In the genomic region with DNA sequence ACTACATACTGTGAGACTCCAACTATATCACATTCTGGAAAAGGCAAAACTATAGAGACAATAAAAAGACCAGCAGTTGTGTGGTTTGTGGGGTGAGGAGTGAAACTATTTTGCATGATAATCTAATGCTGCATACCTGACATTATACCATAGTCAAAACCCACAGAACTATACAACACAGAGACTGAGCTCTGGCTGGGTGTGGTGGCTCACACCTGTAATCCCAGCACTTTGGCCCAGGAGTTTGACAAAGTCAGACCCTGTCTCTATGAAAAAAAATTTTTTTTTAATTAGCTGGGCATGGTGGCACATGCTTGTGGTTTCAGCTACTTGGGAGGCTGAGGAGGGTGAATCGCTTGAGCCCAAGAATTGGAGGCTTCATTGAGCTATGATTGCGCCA, we compare ENCODE assay signal across 1 cellular context.
TF ChIP-seq lines count a peak whose summit lies in the region.

No MANE protein-coding gene starts in this region.

TF ChIP-seq in GM23338, 12 proteins besides CTCF, POLR2A, EP300 and RAD21 (continued from another document):
- TF ChIP-seq, protein P1, sequence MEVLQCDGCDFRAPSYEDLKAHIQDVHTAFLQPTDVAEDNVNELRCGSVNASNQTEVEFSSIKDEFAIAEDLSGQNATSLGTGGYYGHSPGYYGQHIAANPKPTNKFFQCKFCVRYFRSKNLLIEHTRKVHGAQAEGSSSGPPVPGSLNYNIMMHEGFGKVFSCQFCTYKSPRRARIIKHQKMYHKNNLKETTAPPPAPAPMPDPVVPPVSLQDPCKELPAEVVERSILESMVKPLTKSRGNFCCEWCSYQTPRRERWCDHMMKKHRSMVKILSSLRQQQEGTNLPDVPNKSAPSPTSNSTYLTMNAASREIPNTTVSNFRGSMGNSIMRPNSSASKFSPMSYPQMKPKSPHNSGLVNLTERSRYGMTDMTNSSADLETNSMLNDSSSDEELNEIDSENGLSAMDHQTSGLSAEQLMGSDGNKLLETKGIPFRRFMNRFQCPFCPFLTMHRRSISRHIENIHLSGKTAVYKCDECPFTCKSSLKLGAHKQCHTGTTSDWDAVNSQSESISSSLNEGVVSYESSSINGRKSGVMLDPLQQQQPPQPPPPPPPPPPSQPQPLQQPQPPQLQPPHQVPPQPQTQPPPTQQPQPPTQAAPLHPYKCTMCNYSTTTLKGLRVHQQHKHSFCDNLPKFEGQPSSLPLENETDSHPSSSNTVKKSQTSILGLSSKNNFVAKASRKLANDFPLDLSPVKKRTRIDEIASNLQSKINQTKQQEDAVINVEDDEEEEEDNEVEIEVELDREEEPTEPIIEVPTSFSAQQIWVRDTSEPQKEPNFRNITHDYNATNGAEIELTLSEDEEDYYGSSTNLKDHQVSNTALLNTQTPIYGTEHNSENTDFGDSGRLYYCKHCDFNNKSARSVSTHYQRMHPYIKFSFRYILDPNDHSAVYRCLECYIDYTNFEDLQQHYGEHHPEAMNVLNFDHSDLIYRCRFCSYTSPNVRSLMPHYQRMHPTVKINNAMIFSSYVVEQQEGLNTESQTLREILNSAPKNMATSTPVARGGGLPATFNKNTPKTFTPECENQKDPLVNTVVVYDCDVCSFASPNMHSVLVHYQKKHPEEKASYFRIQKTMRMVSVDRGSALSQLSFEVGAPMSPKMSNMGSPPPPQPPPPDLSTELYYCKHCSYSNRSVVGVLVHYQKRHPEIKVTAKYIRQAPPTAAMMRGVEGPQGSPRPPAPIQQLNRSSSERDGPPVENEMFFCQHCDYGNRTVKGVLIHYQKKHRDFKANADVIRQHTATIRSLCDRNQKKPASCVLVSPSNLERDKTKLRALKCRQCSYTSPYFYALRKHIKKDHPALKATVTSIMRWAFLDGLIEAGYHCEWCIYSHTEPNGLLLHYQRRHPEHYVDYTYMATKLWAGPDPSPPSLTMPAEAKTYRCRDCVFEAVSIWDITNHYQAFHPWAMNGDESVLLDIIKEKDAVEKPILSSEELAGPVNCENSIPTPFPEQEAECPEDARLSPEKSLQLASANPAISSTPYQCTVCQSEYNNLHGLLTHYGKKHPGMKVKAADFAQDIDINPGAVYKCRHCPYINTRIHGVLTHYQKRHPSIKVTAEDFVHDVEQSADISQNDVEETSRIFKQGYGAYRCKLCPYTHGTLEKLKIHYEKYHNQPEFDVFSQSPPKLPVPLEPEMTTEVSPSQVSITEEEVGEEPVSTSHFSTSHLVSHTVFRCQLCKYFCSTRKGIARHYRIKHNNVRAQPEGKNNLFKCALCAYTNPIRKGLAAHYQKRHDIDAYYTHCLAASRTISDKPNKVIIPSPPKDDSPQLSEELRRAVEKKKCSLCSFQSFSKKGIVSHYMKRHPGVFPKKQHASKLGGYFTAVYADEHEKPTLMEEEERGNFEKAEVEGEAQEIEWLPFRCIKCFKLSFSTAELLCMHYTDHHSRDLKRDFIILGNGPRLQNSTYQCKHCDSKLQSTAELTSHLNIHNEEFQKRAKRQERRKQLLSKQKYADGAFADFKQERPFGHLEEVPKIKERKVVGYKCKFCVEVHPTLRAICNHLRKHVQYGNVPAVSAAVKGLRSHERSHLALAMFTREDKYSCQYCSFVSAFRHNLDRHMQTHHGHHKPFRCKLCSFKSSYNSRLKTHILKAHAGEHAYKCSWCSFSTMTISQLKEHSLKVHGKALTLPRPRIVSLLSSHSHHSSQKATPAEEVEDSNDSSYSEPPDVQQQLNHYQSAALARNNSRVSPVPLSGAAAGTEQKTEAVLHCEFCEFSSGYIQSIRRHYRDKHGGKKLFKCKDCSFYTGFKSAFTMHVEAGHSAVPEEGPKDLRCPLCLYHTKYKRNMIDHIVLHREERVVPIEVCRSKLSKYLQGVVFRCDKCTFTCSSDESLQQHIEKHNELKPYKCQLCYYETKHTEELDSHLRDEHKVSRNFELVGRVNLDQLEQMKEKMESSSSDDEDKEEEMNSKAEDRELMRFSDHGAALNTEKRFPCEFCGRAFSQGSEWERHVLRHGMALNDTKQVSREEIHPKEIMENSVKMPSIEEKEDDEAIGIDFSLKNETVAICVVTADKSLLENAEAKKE (CRISPR knock-in tag; IDR thresholded peaks at IDR 0.05) = no peak
- TF ChIP-seq STAT1 (IDR thresholded peaks at IDR 0.05; ENCODE audit: unreplicated experiment) (no peak), POLR2AphosphoS5 (IDR thresholded peaks at IDR 0.05; ENCODE audit: low read depth) (no peak), ZNF114 (CRISPR knock-in tag; IDR thresholded peaks at IDR 0.05) (no peak), EZH2 (IDR thresholded peaks at IDR 0.05; ENCODE audit: low read depth, unreplicated experiment) (no peak)
TF ChIP-seq in GM23338: peak in this region for 0.
